Comparison of ENCODE assay signal across 14 cellular contexts in genomic region chr1:93588206-93588605, GRCh38.
A peak's percentile ranks its signal among the peaks of the same experiment; 100 is the strongest.
DNase-seq lines count a peak whose midpoint lies in the region; ATAC-seq, FAIRE-seq and TF ChIP-seq lines count a peak whose summit lies in the region.
"Had no signal": no experiment of that assay in that cellular context is flagged by ENCODE, and none has a peak within 500 bp of the region (broad histone marks: within the 10 kb centered on the region; RNA-seq: fewer than 3 reads in every experiment).

No MANE protein-coding gene starts in this region.

- H4K20me1 ChIP-seq in endothelial cell of umbilical vein (replicated peaks; ENCODE audit: control insufficient read depth, extremely low read depth, insufficient read depth, low read length): no peaks in the 10 kb centered on the region

- H3K27ac ChIP-seq in endothelial cell of umbilical vein (ENCODE audit: insufficient read depth, low read depth, low read length): peak overlapping the region; percentile 60
- H3K27ac ChIP-seq: coronary artery, SJSA1 had no signal

- peaks cover 24 to 35% of the 10 kb centered on the region in 2 donors for H3K4me1 Mint-ChIP-seq in stimulated activated naive B cell treated with anti-CD40 and anti-IgM and Interleukin-4, amounts not matched to agents 10 μg/mL and 1 μg/mL and 100 μg/mL, for 72 hours

- TF ChIP-seq POLR2A in endothelial cell of umbilical vein (IDR thresholded peaks at IDR 0.05; ENCODE audit: low read depth, low read length): no peak

- CTCF ChIA-PET in endothelial cell of umbilical vein (lab: Charles Lee): interaction anchor here (0.7 to 2.3 kb wide), 9 partner anchors 17 to 283 kb away, joined by 3 to 12 read pairs (median 4); no protein-coding TSS in a partner anchor

- no peak overlapping the region for H2AFZ ChIP-seq in endothelial cell of umbilical vein (ENCODE audit: low read depth, low read length)

- H3K4me3 Mint-ChIP-seq in stimulated activated naive B cell treated with anti-CD40 and anti-IgM and Interleukin-4, amounts not matched to agents 10 μg/mL and 1 μg/mL and 100 μg/mL, for 72 hours: peak overlapping the region; percentile 4 to 6
- H3K4me3 Mint-ChIP-seq: activated naive CD4-positive, alpha-beta T cell treated with anti-CD3 and anti-CD28 coated beads, Interleukin-2, amount 10 ng/mL, durations not matched to agents 7 days and 5 days had no signal

- BruUV-seq in endothelial cell of umbilical vein (replicated peaks; lab: Mats Ljungman, UMichigan): no TSS peak

- ATAC-seq in stimulated activated naive B cell treated with anti-CD40 and anti-IgM and Interleukin-4, amounts not matched to agents 10 μg/mL and 1 μg/mL and 100 μg/mL, for 72 hours (replicated peaks): no peak
- ATAC-seq in GM18907 (IDR thresholded peaks at IDR 0.05; ENCODE audit: unreplicated experiment) (no peak), HG02623 (IDR thresholded peaks at IDR 0.05; ENCODE audit: unreplicated experiment) (no peak)

- no peaks in the 10 kb centered on the region for H3K9me1 ChIP-seq in endothelial cell of umbilical vein (replicated peaks; ENCODE audit: control insufficient read depth, extremely low read depth, insufficient read depth, low read length)

- no peaks in the 10 kb centered on the region for H3K9me3 ChIP-seq in endothelial cell of umbilical vein (replicated peaks; ENCODE audit: control insufficient read depth, insufficient read depth, low read length)
- H3K9me3 ChIP-seq: SJSA1 had no signal

- peak; percentile 89 for FAIRE-seq in endothelial cell of umbilical vein (lab: Jason Lieb, UNC)
- FAIRE-seq: G401.6, islet of Langerhans had no signal

- dilution Hi-C loops in endothelial cell of umbilical vein (cut with MboI; ENCODE audit: extremely low pct_ligation_motif_present, low sequenced_read_pairs): no loop called here

- peaks cover 52% of the 10 kb centered on the region for H3K79me2 ChIP-seq in endothelial cell of umbilical vein (ENCODE audit: control insufficient read depth, insufficient read depth, low read length)

- no peak overlapping the region for H3K9ac ChIP-seq in endothelial cell of umbilical vein (replicated peaks; ENCODE audit: extremely low read depth, insufficient read depth, low read length)

- no peaks in the 10 kb centered on the region for H3K27me3 Mint-ChIP-seq in stimulated activated naive B cell treated with anti-CD40 and anti-IgM and Interleukin-4, amounts not matched to agents 10 μg/mL and 1 μg/mL and 100 μg/mL, for 72 hours

- H3K36me3 Mint-ChIP-seq in stimulated activated naive B cell treated with anti-CD40 and anti-IgM and Interleukin-4, amounts not matched to agents 10 μg/mL and 1 μg/mL and 100 μg/mL, for 72 hours: peaks cover 68 to 80% of the 10 kb centered on the region in 2 donors
- H3K36me3 Mint-ChIP-seq: activated naive CD4-positive, alpha-beta T cell treated with anti-CD3 and anti-CD28 coated beads, Interleukin-2, amount 10 ng/mL, durations not matched to agents 7 days and 5 days had no signal

- POLR2A ChIA-PET in endothelial cell of umbilical vein (lab: Charles Lee): no interaction called here

- DNase-seq in activated effector memory CD4-positive, alpha-beta T cell treated with anti-CD3 and anti-CD28 coated beads, Interleukin-2, amount 50 U/mL, for 16 hours: peak; percentile 24
- DNase-seq in activated effector memory CD4-positive, alpha-beta T cell treated with Interleukin-2 at 50 U/mL for 16 hours: no peak
- peak; percentile 56 for DNase-seq in endothelial cell of umbilical vein (ENCODE audit: low read depth, low spot score)
- no peak for DNase-seq in stimulated activated naive B cell treated with anti-CD40 and anti-IgM and Interleukin-4, amounts not matched to agents 10 μg/mL and 1 μg/mL and 100 μg/mL, for 72 hours
- DNase-seq in COR-L47 (lab: John Stamatoyannopoulos, UW): no peak
- DNase-seq: activated CD4-positive, alpha-beta T cell treated with anti-CD3 and anti-CD28 coated beads, Interleukin-2, amount 50 U/mL, for 1 hour; activated naive CD4-positive, alpha-beta T cell treated with anti-CD3 and anti-CD28 coated beads, Interleukin-2, amount 10 ng/mL, durations not matched to agents 7 days and 5 days had no signal

- peak overlapping the region; percentile 32 for H3K4me2 ChIP-seq in endothelial cell of umbilical vein (ENCODE audit: insufficient read depth, low read length)

- peaks cover 0 to 4% of the 10 kb centered on the region in 2 donors for H3K9me3 Mint-ChIP-seq in stimulated activated naive B cell treated with anti-CD40 and anti-IgM and Interleukin-4, amounts not matched to agents 10 μg/mL and 1 μg/mL and 100 μg/mL, for 72 hours
- H3K9me3 Mint-ChIP-seq: activated naive CD4-positive, alpha-beta T cell treated with anti-CD3 and anti-CD28 coated beads, Interleukin-2, amount 10 ng/mL, durations not matched to agents 7 days and 5 days had no signal

- H3K27ac Mint-ChIP-seq in stimulated activated naive B cell treated with anti-CD40 and anti-IgM and Interleukin-4, amounts not matched to agents 10 μg/mL and 1 μg/mL and 100 μg/mL, for 72 hours: peak overlapping the region; percentile 70
- H3K27ac Mint-ChIP-seq: activated naive CD4-positive, alpha-beta T cell treated with anti-CD3 and anti-CD28 coated beads, Interleukin-2, amount 10 ng/mL, durations not matched to agents 7 days and 5 days had no signal

- H3K4me1 ChIP-seq in endothelial cell of umbilical vein (ENCODE audit: control insufficient read depth, extremely low read depth, insufficient read depth, low read length): peaks cover 32% of the 10 kb centered on the region

- no peaks in the 10 kb centered on the region for H3K27me3 ChIP-seq in endothelial cell of umbilical vein (ENCODE audit: control insufficient read depth in 2 of 2, insufficient read depth in 2 of 2, low read length in 2 of 2)
- H3K27me3 ChIP-seq: SJSA1 had no signal

- peaks cover 13 to 17% of the 10 kb centered on the region in 2 experiments for H3K36me3 ChIP-seq in endothelial cell of umbilical vein (ENCODE audit: control insufficient read depth in 2 of 2, extremely low read depth in 1 of 2, insufficient read depth in 2 of 2, low read length in 2 of 2)

- intact Hi-C loops in endothelial cell of umbilical vein (cut with micrococcal nuclease): loop anchor here (1.0 to 2.0 kb wide), 2 partner anchors 37 to 258 kb away; no protein-coding TSS in a partner anchor

- no peak overlapping the region for H3K4me3 ChIP-seq in endothelial cell of umbilical vein (replicated peaks in 1 of 3; ENCODE audit: insufficient read depth in 1 of 3, low read depth in 1 of 3, low read length in 3 of 3)
- H3K4me3 ChIP-seq: coronary artery, SJSA1 had no signal

- TF ChIP-seq CTCF in endothelial cell of umbilical vein (IDR thresholded peaks at IDR 0.05; ENCODE audit: extremely low read depth in 1 of 2, insufficient read depth in 1 of 2, low read depth in 1 of 2, low read length in 2 of 2): no peak

TF ChIP-seq in PFSK-1, 5 proteins besides CTCF, POLR2A, EP300 and RAD21 (continues in another document):
- TF ChIP-seq REST (IDR thresholded peaks at IDR 0.05; ENCODE audit: insufficient read depth in 1 of 2, low read depth in 2 of 2, low read length in 2 of 2): no peak

TF ChIP-seq in endothelial cell of umbilical vein, 7 proteins besides CTCF, POLR2A, EP300 and RAD21:
- TF ChIP-seq EZH2 (IDR thresholded peaks at IDR 0.05; ENCODE audit: borderline replicate concordance, low read depth, low read length, severe bottlenecking) (no peak), POLR2AphosphoS5 (IDR thresholded peaks at IDR 0.05; ENCODE audit: insufficient read depth, low read depth, low read length) (peak; percentile 30), GATA2 (IDR thresholded peaks at IDR 0.05; ENCODE audit: insufficient read depth, insufficient read length, low read depth, low read length) (no peak), FOS (IDR thresholded peaks at IDR 0.05; ENCODE audit: borderline replicate concordance, insufficient read depth, low read length) (peak; percentile 65), MAX (IDR thresholded peaks at IDR 0.05; ENCODE audit: insufficient read depth, insufficient read length) (no peak), MYC (IDR thresholded peaks at IDR 0.05; ENCODE audit: low read depth, low read length) (no peak), JUN (IDR thresholded peaks at IDR 0.05; ENCODE audit: borderline replicate concordance, insufficient read depth, insufficient read length, low read depth) (peak; percentile 40)

Comparison
In these comparisons a context has a peak if more than half of its experiments do, and no peak if none do; other contexts are left out.
1. DNase-seq: peak in activated effector memory CD4-positive, alpha-beta T cell treated with anti-CD3 and anti-CD28 coated beads, Interleukin-2, amount 50 U/mL, for 16 hours (single experiment) and endothelial cell of umbilical vein (single experiment); none in activated effector memory CD4-positive, alpha-beta T cell treated with Interleukin-2 at 50 U/mL for 16 hours (single experiment), stimulated activated naive B cell treated with anti-CD40 and anti-IgM and Interleukin-4, amounts not matched to agents 10 μg/mL and 1 μg/mL and 100 μg/mL, for 72 hours (single experiment) and COR-L47 (single experiment).